Comparison of ENCODE assay signal across 11 cellular contexts in the genomic region with DNA sequence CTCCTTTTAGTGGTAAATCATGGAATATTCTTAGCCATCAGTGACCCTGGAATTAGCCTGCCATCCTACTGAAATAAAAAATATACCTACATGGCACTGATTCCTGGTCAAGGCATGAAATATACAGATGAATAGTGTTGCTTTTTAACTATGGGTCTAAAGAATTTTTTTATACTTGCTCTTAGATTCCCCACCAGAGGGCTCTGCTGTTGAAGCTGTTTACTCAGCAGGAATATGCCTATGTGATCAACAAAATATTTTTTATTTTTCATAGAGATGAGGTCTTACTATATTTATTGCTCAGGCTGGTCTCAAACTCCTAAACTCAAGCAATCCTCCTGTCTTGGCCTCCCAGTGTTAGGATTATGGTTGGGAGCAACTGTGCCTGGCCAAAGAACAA. TPM values are rescaled to one million over a fixed set of nuclear protein-coding genes. Genes with fewer than 3 reads are reported as not detected.
DNase-seq lines count a peak whose midpoint lies in the region; ATAC-seq and TF ChIP-seq lines count a peak whose summit lies in the region.
"Had no signal": no experiment of that assay in that cellular context is flagged by ENCODE, and none has a peak within 500 bp of the region (broad histone marks: within the 10 kb centered on the region; RNA-seq: fewer than 3 reads in every experiment).

No MANE protein-coding gene starts in this region.

- ATAC-seq in body of pancreas, result no peak
- ATAC-seq in gastroesophageal sphincter, result no peak
- ATAC-seq: activated CD4-positive, alpha-beta T cell treated with anti-CD3 and anti-CD28 coated beads for 36 hours had no signal

- H2AFZ ChIP-seq in hepatocyte, result no peak overlapping the region

- no peaks in the 10 kb centered on the region; the same call in 1 of the 2 replicates for H3K36me3 Mint-ChIP-seq in HFFc6 (ENCODE audit: low read depth)

- H3K9me3 ChIP-seq in hepatocyte (ENCODE audit: low read depth), result no peaks in the 10 kb centered on the region
- no peaks in the 10 kb centered on the region for H3K9me3 ChIP-seq in body of pancreas
- H3K9me3 ChIP-seq in gastroesophageal sphincter, result no peaks in the 10 kb centered on the region
- H3K9me3 ChIP-seq: transverse colon had no signal

- H3K27me3 Mint-ChIP-seq in HFFc6 (ENCODE audit: insufficient read depth), result no peaks in the 10 kb centered on the region
- H3K27me3 Mint-ChIP-seq: activated CD4-positive, alpha-beta T cell treated with anti-CD3 and anti-CD28 coated beads for 36 hours had no signal

- no peaks in the 10 kb centered on the region for H4K20me1 ChIP-seq in hepatocyte (ENCODE audit: insufficient read depth, poor library complexity, severe bottlenecking)

- TF ChIP-seq EP300 in gastroesophageal sphincter (IDR thresholded peaks at IDR 0.05), result no peak

- intact Hi-C loops in body of pancreas (cut with DNase I), result no loop called here

- peak; percentile 46 for TF ChIP-seq CTCF in AG10803 (conservative IDR thresholded peaks at IDR 0.05; ENCODE audit: low read length)
- peak; percentile 71 for TF ChIP-seq CTCF in HFFc6 (IDR thresholded peaks at IDR 0.05)
- peak; percentile 73 for TF ChIP-seq CTCF in VCaP (conservative IDR thresholded peaks at IDR 0.05)
- peak; percentile 40 for TF ChIP-seq CTCF in hepatocyte (IDR thresholded peaks at IDR 0.05; ENCODE audit: poor library complexity)
- TF ChIP-seq CTCF in body of pancreas (IDR thresholded peaks at IDR 0.05), result peak in 2 of 7 experiments; percentile 11 to 23
- no peak for TF ChIP-seq CTCF in gastroesophageal sphincter (IDR thresholded peaks at IDR 0.05)

- no peak overlapping the region for H3K4me3 Mint-ChIP-seq in HFFc6
- H3K4me3 Mint-ChIP-seq: activated CD4-positive, alpha-beta T cell treated with anti-CD3 and anti-CD28 coated beads for 36 hours had no signal

- in situ Hi-C loops in KBM-7 (cut with MboI; ENCODE audit: low pct_unique_long_range_greater_than_20kb, low sequenced_read_pairs), result no loop called here

- no peaks in the 10 kb centered on the region for H3K9me2 ChIP-seq in hepatocyte (replicated peaks; ENCODE audit: insufficient read depth)

- H3K9me3 Mint-ChIP-seq in HFFc6, result no peaks in the 10 kb centered on the region

- H3K27ac Mint-ChIP-seq in HFFc6, result 0 out of 2 replicates have a peak overlapping the region, but pooled peaks have one; percentile 7
- H3K27ac Mint-ChIP-seq: activated CD4-positive, alpha-beta T cell treated with anti-CD3 and anti-CD28 coated beads for 36 hours had no signal

- H3K27ac ChIP-seq in VCaP, result no peak overlapping the region
- H3K27ac ChIP-seq in hepatocyte, result no peak overlapping the region
- no peak overlapping the region for H3K27ac ChIP-seq in body of pancreas
- H3K27ac ChIP-seq in gastroesophageal sphincter, result no peak overlapping the region
- H3K27ac ChIP-seq: transverse colon had no signal

- H3K36me3 ChIP-seq in hepatocyte (replicated peaks; ENCODE audit: insufficient read depth, low read depth) (no peaks in the 10 kb centered on the region), body of pancreas (replicated peaks in 1 of 2; ENCODE audit: insufficient read depth in 1 of 2, low read depth in 2 of 2) (peaks cover 0 to 11% of the 10 kb centered on the region in 2 donors), gastroesophageal sphincter (peaks cover 0 to 98% of the 10 kb centered on the region in 2 donors)

- no peaks in the 10 kb centered on the region for H3K27me3 ChIP-seq in hepatocyte
- H3K27me3 ChIP-seq in body of pancreas, result no peaks in the 10 kb centered on the region
- no peaks in the 10 kb centered on the region for H3K27me3 ChIP-seq in gastroesophageal sphincter
- H3K27me3 ChIP-seq: transverse colon had no signal

- TF ChIP-seq POLR2A in body of pancreas (IDR thresholded peaks at IDR 0.05) (no peak), gastroesophageal sphincter (IDR thresholded peaks at IDR 0.05) (no peak)

- H3K4me1 ChIP-seq in hepatocyte (ENCODE audit: insufficient read depth) (no peaks in the 10 kb centered on the region), body of pancreas (no peaks in the 10 kb centered on the region), gastroesophageal sphincter (no peaks in the 10 kb centered on the region)
- H3K4me1 ChIP-seq: transverse colon had no signal

- no peak overlapping the region for H3K4me3 ChIP-seq in AG10803 (ENCODE audit: low read length)
- no peak overlapping the region for H3K4me3 ChIP-seq in hepatocyte
- H3K4me3 ChIP-seq in body of pancreas, result no peak overlapping the region
- no peak overlapping the region for H3K4me3 ChIP-seq in gastroesophageal sphincter
- H3K4me3 ChIP-seq: transverse colon had no signal

- no peaks in the 10 kb centered on the region for H3K79me2 ChIP-seq in hepatocyte

- no peak overlapping the region for H3K4me2 ChIP-seq in hepatocyte

- no peaks in the 10 kb centered on the region for H3K4me1 Mint-ChIP-seq in HFFc6 (ENCODE audit: low read depth)
- H3K4me1 Mint-ChIP-seq: activated CD4-positive, alpha-beta T cell treated with anti-CD3 and anti-CD28 coated beads for 36 hours had no signal

- DNase-seq in AG10803 (ENCODE audit: low read depth) (peak; percentile 12), HFFc6 (peak; percentile 12), hepatocyte (ENCODE audit: low spot score) (peak; percentile 20), KBM-7 (no peak), body of pancreas (no peak), OCI-M2 (lab: John Stamatoyannopoulos, UW; ENCODE audit: unreplicated experiment) (no peak)
- DNase-seq: activated CD4-positive, alpha-beta T cell treated with anti-CD3 and anti-CD28 coated beads for 36 hours; NCI-H1417 treated with DMSO at 0.1 percent for 48 hours; transverse colon had no signal

RNA-seq across cellular contexts. Expression of a gene that starts 13.5 kb away (rescaled TPM):
- 10 to 100 TPM; 18.8 to 24.3 (median 21.2) TPM for total RNA-seq in HFFc6 (2021; fragmentation: NEBNext Ultra II Directional; extraction: Animal tissue kit (Norgen Biotek cat#: 25700))
- total RNA-seq in hepatocyte, result 18.8 and 31.1 TPM in 2 replicates
- polyA plus RNA-seq in hepatocyte, result 19.6 and 20.1 TPM in 2 replicates
- 1 to 10 TPM in 1 of 2 donors, under 1 TPM in 1; 0.99 to 4.7 TPM for total RNA-seq in body of pancreas
- 10 to 100 TPM in 3 of 4 donors, 1 to 10 TPM in 1; 7.0 to 18.4 (median 11.7) TPM for total RNA-seq in gastroesophageal sphincter

RNA-seq across cellular contexts. Expression of a gene that starts 32.6 kb away (rescaled TPM):
- 10 to 100 TPM; 21.0 to 25.5 (median 24.1) TPM for total RNA-seq in HFFc6 (2021; fragmentation: NEBNext Ultra II Directional; extraction: Animal tissue kit (Norgen Biotek cat#: 25700))
- total RNA-seq in hepatocyte (25.1 and 29.0 TPM in 2 replicates), body of pancreas (10 to 100 TPM; 10.5 to 15.6 TPM), gastroesophageal sphincter (10 to 100 TPM; 17.0 to 28.8 (median 23.0) TPM)
- polyA plus RNA-seq in hepatocyte, result 7.2 and 8.0 TPM in 2 replicates

Comparison
In these comparisons a context has a peak if more than half of its experiments do, and no peak if none do; other contexts are left out.
1. DNase-seq: peak in AG10803 (single experiment), HFFc6 (single experiment) and hepatocyte (single experiment); none in KBM-7 (single experiment), body of pancreas (0 of 4) and OCI-M2 (single experiment).
2. CTCF ChIP-seq: peak in AG10803 (single experiment), HFFc6 (single experiment), VCaP (single experiment) and hepatocyte (single experiment); none in gastroesophageal sphincter (0 of 4).